Comparison of ENCODE assay signal across 9 cellular contexts in genomic region chr1:12477301-12477700, GRCh38.
DNase-seq lines count a peak whose midpoint lies in the region; ATAC-seq and TF ChIP-seq lines count a peak whose summit lies in the region.
"Had no signal": no experiment of that assay in that cellular context is flagged by ENCODE, and none has a peak within 500 bp of the region (broad histone marks: within the 10 kb centered on the region; RNA-seq: fewer than 3 reads in every experiment).

No MANE protein-coding gene starts in this region.

- H3K9ac ChIP-seq in mesenchymal stem cell (ENCODE audit: low read length), result peak overlapping the region; percentile 64

- H3K27me3 Mint-ChIP-seq in activated CD8-positive, alpha-beta memory T cell treated with anti-CD3 and anti-CD28 coated beads, Interleukin-2, amount 10 ng/mL, durations not matched to agents 7 days and 5 days, result no peaks in the 10 kb centered on the region
- no peaks in the 10 kb centered on the region for H3K27me3 Mint-ChIP-seq in activated T-helper 2 cell treated with anti-CD3 and anti-CD28 coated beads, Interferon-gamma antibody, Interleukin-2, Interleukin-4, amounts not matched to agents 10 μg/mL and 5 μg/mL and 100 μg/mL, durations not matched to agents 14 hours and 24 hours and 36 hours (ENCODE audit: low read depth)

- no peak overlapping the region for H4K8ac ChIP-seq in mesenchymal stem cell (ENCODE audit: low read length)

- no peak overlapping the region for H2BK15ac ChIP-seq in mesenchymal stem cell (ENCODE audit: low read depth, poor library complexity, severe bottlenecking)

- H3K9me3 Mint-ChIP-seq in activated CD8-positive, alpha-beta memory T cell treated with anti-CD3 and anti-CD28 coated beads, Interleukin-2, amount 10 ng/mL, durations not matched to agents 7 days and 5 days (ENCODE audit: low read depth), result no peaks in the 10 kb centered on the region
- H3K9me3 Mint-ChIP-seq in activated T-helper 2 cell treated with anti-CD3 and anti-CD28 coated beads, Interferon-gamma antibody, Interleukin-2, Interleukin-4, amounts not matched to agents 10 μg/mL and 5 μg/mL and 100 μg/mL, durations not matched to agents 14 hours and 24 hours and 36 hours, result no peaks in the 10 kb centered on the region

- H3K4me1 Mint-ChIP-seq in activated CD8-positive, alpha-beta memory T cell treated with anti-CD3 and anti-CD28 coated beads, Interleukin-2, amount 10 ng/mL, durations not matched to agents 7 days and 5 days, result peaks cover 91% of the 10 kb centered on the region
- H3K4me1 Mint-ChIP-seq in activated T-helper 2 cell treated with anti-CD3 and anti-CD28 coated beads, Interferon-gamma antibody, Interleukin-2, Interleukin-4, amounts not matched to agents 10 μg/mL and 5 μg/mL and 100 μg/mL, durations not matched to agents 14 hours and 24 hours and 36 hours (ENCODE audit: low read depth), result peaks cover 87% of the 10 kb centered on the region

- H3K79me1 ChIP-seq in mesenchymal stem cell (replicated peaks; ENCODE audit: low read length, poor library complexity, severe bottlenecking), result no peaks in the 10 kb centered on the region

- peak overlapping the region; percentile 10 for H3K27ac Mint-ChIP-seq in activated CD8-positive, alpha-beta memory T cell treated with anti-CD3 and anti-CD28 coated beads, Interleukin-2, amount 10 ng/mL, durations not matched to agents 7 days and 5 days
- peak overlapping the region; percentile 29 for H3K27ac Mint-ChIP-seq in activated T-helper 2 cell treated with anti-CD3 and anti-CD28 coated beads, Interferon-gamma antibody, Interleukin-2, Interleukin-4, amounts not matched to agents 10 μg/mL and 5 μg/mL and 100 μg/mL, durations not matched to agents 14 hours and 24 hours and 36 hours

- CTCF ChIA-PET in activated CD8-positive, alpha-beta memory T cell treated with anti-CD3 and anti-CD28 coated beads, Interleukin-2, amount 10 ng/mL, durations not matched to agents 7 days and 5 days (lab: Charles Lee), result interaction anchor here (0.7 to 4.1 kb wide), 3 partner anchors 42 to 353 kb away, joined by 3 to 24 read pairs (median 4); no protein-coding TSS in a partner anchor

- intact Hi-C loops in activated T-helper 2 cell treated with anti-CD3 and anti-CD28 coated beads, Interferon-gamma antibody, Interleukin-2, Interleukin-4, amounts not matched to agents 10 μg/mL and 5 μg/mL and 100 μg/mL, durations not matched to agents 14 hours and 24 hours and 36 hours (cut with micrococcal nuclease), result no loop called here

- H4K91ac ChIP-seq in mesenchymal stem cell (ENCODE audit: low read length), result no peak overlapping the region

- no peak overlapping the region for H3K4ac ChIP-seq in mesenchymal stem cell (ENCODE audit: low read depth in 1 of 2, low read length in 2 of 2)

- TF ChIP-seq CTCF in thoracic aorta (IDR thresholded peaks at IDR 0.05), result no peak

- H3K18ac ChIP-seq in mesenchymal stem cell (ENCODE audit: low read depth in 1 of 2, low read length in 2 of 2), result no peak overlapping the region

- no peak for DNase-seq in activated CD8-positive, alpha-beta memory T cell treated with anti-CD3 and anti-CD28 coated beads, Interleukin-2, amount 10 ng/mL, durations not matched to agents 7 days and 5 days
- no peak for DNase-seq in activated CD8-positive, alpha-beta memory T cell treated with anti-CD3 and anti-CD28 coated beads, Interleukin-2, amount 50 U/mL, for 4 hours
- DNase-seq in activated T-helper 2 cell treated with anti-CD3 and anti-CD28 coated beads, Interferon-gamma antibody, Interleukin-2, Interleukin-4, amounts not matched to agents 10 μg/mL and 5 μg/mL and 100 μg/mL, durations not matched to agents 14 hours and 24 hours and 36 hours (ENCODE audit: low spot score), result no peak
- DNase-seq in mesenchymal stem cell (no peak), thoracic aorta (ENCODE audit: low spot score) (no peak), AG08396 (ENCODE audit: low spot score) (no peak), LoVo (ENCODE audit: low spot score) (no peak), GM19240 (ENCODE audit: insufficient read length, low spot score) (no peak)
- DNase-seq: activated CD4-positive, alpha-beta T cell treated with anti-CD3 and anti-CD28 coated beads for 48 hours had no signal

- no peak overlapping the region for H3K23ac ChIP-seq in mesenchymal stem cell (ENCODE audit: low read length in 2 of 2)

- no peak overlapping the region for H3K4me2 ChIP-seq in mesenchymal stem cell (ENCODE audit: low read length, poor library complexity, severe bottlenecking)

- peaks cover 0 to 8% of the 10 kb centered on the region in 2 experiments for H3K27me3 ChIP-seq in mesenchymal stem cell (ENCODE audit: control insufficient read depth in 1 of 2, insufficient read depth in 1 of 2, low read length in 2 of 2)
- no peaks in the 10 kb centered on the region for H3K27me3 ChIP-seq in thoracic aorta (replicated peaks; ENCODE audit: insufficient read depth)

- H3K4me3 ChIP-seq in mesenchymal stem cell (ENCODE audit: insufficient read depth in 1 of 2, low read depth in 1 of 2, low read length in 2 of 2) (no peak overlapping the region), thoracic aorta (no peak overlapping the region)

- H3K27ac ChIP-seq in mesenchymal stem cell (ENCODE audit: low read length, poor library complexity, severe bottlenecking), result no peak overlapping the region
- H3K27ac ChIP-seq in thoracic aorta, result peak overlapping the region; percentile 52 to 80

- peaks cover 28% of the 10 kb centered on the region for H3K36me3 Mint-ChIP-seq in activated CD8-positive, alpha-beta memory T cell treated with anti-CD3 and anti-CD28 coated beads, Interleukin-2, amount 10 ng/mL, durations not matched to agents 7 days and 5 days
- H3K36me3 Mint-ChIP-seq in activated T-helper 2 cell treated with anti-CD3 and anti-CD28 coated beads, Interferon-gamma antibody, Interleukin-2, Interleukin-4, amounts not matched to agents 10 μg/mL and 5 μg/mL and 100 μg/mL, durations not matched to agents 14 hours and 24 hours and 36 hours (ENCODE audit: low read depth), result peaks cover 59% of the 10 kb centered on the region

- peaks cover 16% of the 10 kb centered on the region for H3K4me1 ChIP-seq in mesenchymal stem cell (ENCODE audit: control insufficient read depth, insufficient read depth, low read depth, low read length)
- peaks cover 59 to 97% of the 10 kb centered on the region in 2 donors for H3K4me1 ChIP-seq in thoracic aorta (ENCODE audit: control insufficient read depth in 1 of 2, low read depth in 2 of 2)

- H3K36me3 ChIP-seq in mesenchymal stem cell (ENCODE audit: control insufficient read depth in 1 of 2, insufficient read depth in 2 of 2, low read depth in 1 of 2, low read length in 2 of 2) (peaks cover 0 to 11% of the 10 kb centered on the region in 2 experiments), thoracic aorta (no peaks in the 10 kb centered on the region)

- H3K4me3 Mint-ChIP-seq in activated CD8-positive, alpha-beta memory T cell treated with anti-CD3 and anti-CD28 coated beads, Interleukin-2, amount 10 ng/mL, durations not matched to agents 7 days and 5 days, result no peak overlapping the region
- no peak overlapping the region for H3K4me3 Mint-ChIP-seq in activated T-helper 2 cell treated with anti-CD3 and anti-CD28 coated beads, Interferon-gamma antibody, Interleukin-2, Interleukin-4, amounts not matched to agents 10 μg/mL and 5 μg/mL and 100 μg/mL, durations not matched to agents 14 hours and 24 hours and 36 hours (ENCODE audit: low read depth)

- no peak overlapping the region for H3K14ac ChIP-seq in mesenchymal stem cell (ENCODE audit: low read length in 2 of 2)

- H2BK120ac ChIP-seq in mesenchymal stem cell (ENCODE audit: low read depth, low read length), result no peak overlapping the region

- 98% methylated on average over 6 of the region's 6 CpGs for WGBS in mesenchymal stem cell

- no peak overlapping the region for H2AFZ ChIP-seq in mesenchymal stem cell (ENCODE audit: low read depth, low read length)

- H3K9me3 ChIP-seq in mesenchymal stem cell (ENCODE audit: control insufficient read depth, low read length) (no peaks in the 10 kb centered on the region), thoracic aorta (no peaks in the 10 kb centered on the region)

- no peak overlapping the region for H2BK5ac ChIP-seq in mesenchymal stem cell (ENCODE audit: low read depth, low read length, poor library complexity, severe bottlenecking)

- no peak overlapping the region for H2BK12ac ChIP-seq in mesenchymal stem cell (ENCODE audit: low read length in 2 of 2)

- no peak for ATAC-seq in activated CD8-positive, alpha-beta memory T cell treated with anti-CD3 and anti-CD28 coated beads, Interleukin-2, amount 10 ng/mL, durations not matched to agents 7 days and 5 days
- ATAC-seq in thoracic aorta (ENCODE audit: insufficient number of reproducible peaks, low FRiP score, low read depth), result no peak

- H2AK5ac ChIP-seq in mesenchymal stem cell (ENCODE audit: low read length, severe bottlenecking), result no peak overlapping the region
